Comparison of ENCODE assay signal across 1 cellular context in genomic region chr3:123086110-123086642, GRCh38.
TF ChIP-seq lines count a peak whose summit lies in the region.

No MANE protein-coding gene starts in this region.

TF ChIP-seq in HepG2, 621 proteins besides CTCF, POLR2A, EP300 and RAD21:
- TF ChIP-seq ZFYVE20 (CRISPR knock-in tag; IDR thresholded peaks at IDR 0.05; ENCODE audit: borderline replicate concordance, low read depth) (no peak), ZNF263 (CRISPR knock-in tag; IDR thresholded peaks at IDR 0.05) (no peak), DRAP1 (CRISPR knock-in tag; IDR thresholded peaks at IDR 0.05) (no peak), ZNF224 (CRISPR knock-in tag; IDR thresholded peaks at IDR 0.05) (no peak), TP53 (CRISPR knock-in tag; conservative IDR thresholded peaks at IDR 0.05) (no peak), NKX3-1 (CRISPR knock-in tag; IDR thresholded peaks at IDR 0.05) (no peak), HMG20B (CRISPR knock-in tag; conservative IDR thresholded peaks at IDR 0.05) (no peak), SRSF4 (IDR thresholded peaks at IDR 0.05; ENCODE audit: low read depth, low read length, poor library complexity, severe bottlenecking) (no peak), ZNF547 (CRISPR knock-in tag; IDR thresholded peaks at IDR 0.05) (no peak)
